ENCODE assay signal across 1 cellular context in genomic region chr13:41011382-41011956, GRCh38.
TF ChIP-seq lines count a peak whose summit lies in the region.

No MANE protein-coding gene starts in this region.

TF ChIP-seq in IMR-90, 13 proteins besides CTCF, POLR2A, EP300 and RAD21:
- no peak for TF ChIP-seq RCOR1 (IDR thresholded peaks at IDR 0.05; ENCODE audit: insufficient replicate concordance, low read length)
- no peak for TF ChIP-seq CHD1 (IDR thresholded peaks at IDR 0.05; ENCODE audit: low read depth, low read length)
- no peak for TF ChIP-seq USF2 (IDR thresholded peaks at IDR 0.05; ENCODE audit: low read depth, low read length)
- no peak for TF ChIP-seq NFE2L2 (IDR thresholded peaks at IDR 0.05; ENCODE audit: low read depth, low read length)
- TF ChIP-seq FOS (IDR thresholded peaks at IDR 0.05; ENCODE audit: low read depth, low read length): no peak
- no peak for TF ChIP-seq MAFK (IDR thresholded peaks at IDR 0.05; ENCODE audit: low read depth, low read length)
- TF ChIP-seq BHLHE40 (IDR thresholded peaks at IDR 0.05; ENCODE audit: low read depth, low read length): no peak
- TF ChIP-seq CEBPB (IDR thresholded peaks at IDR 0.05; ENCODE audit: low read depth, low read length): no peak
- TF ChIP-seq ELK1 (IDR thresholded peaks at IDR 0.05; ENCODE audit: borderline replicate concordance, low read depth, low read length): no peak
- no peak for TF ChIP-seq MXI1 (IDR thresholded peaks at IDR 0.05; ENCODE audit: borderline replicate concordance, low read depth, low read length)
- TF ChIP-seq RFX5 (IDR thresholded peaks at IDR 0.05; ENCODE audit: low read depth, low read length): no peak
- TF ChIP-seq SMC3 (IDR thresholded peaks at IDR 0.05; ENCODE audit: low read depth, low read length): no peak
- no peak for TF ChIP-seq MAZ (IDR thresholded peaks at IDR 0.05; ENCODE audit: borderline replicate concordance, low read depth, low read length)
